In the genomic region with DNA sequence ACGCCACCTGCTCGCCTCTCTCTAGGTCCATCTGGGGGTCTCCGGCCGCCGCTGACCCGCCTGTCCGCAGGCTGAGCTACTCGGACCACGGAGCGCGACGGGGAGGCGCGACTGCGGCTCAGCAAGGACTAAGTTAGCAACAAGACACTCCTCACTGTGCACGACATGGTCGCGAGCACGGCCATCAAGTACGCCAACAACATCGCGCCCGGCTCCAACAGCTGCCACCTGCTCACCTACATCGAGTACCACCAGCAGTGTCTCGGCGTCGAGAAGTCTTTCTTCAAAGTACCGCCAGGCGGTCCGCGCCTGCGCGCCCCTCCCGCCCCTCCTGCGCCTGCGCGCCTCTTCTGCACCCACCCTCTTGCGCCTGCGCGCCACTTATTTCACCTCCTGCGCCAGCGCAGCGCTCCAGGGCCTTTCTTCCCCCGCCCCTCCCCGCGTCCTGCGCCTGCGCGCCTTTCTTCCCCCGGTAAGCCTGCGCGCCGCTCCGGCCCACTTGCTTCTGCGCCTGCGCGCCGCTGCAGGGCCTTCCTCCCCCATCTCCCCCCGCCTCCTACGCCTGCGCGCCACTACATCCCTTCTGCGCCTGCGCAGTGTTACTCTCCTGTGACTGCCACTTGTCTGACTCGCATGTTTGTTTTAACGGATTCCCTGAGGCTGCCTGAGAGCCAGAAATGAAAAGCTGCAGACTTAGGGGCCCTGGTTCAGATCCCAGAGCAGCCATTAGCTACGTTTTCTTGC, we compare ENCODE assay signal across 8 cellular contexts.
DNase-seq lines count a peak whose midpoint lies in the region; ATAC-seq, FAIRE-seq and TF ChIP-seq lines count a peak whose summit lies in the region.

No MANE protein-coding gene starts in this region.

- H3K4me1 ChIP-seq in DOHH2 (ENCODE audit: control insufficient read depth, low read length): peaks cover 33% of the 10 kb centered on the region
- peaks cover 32% of the 10 kb centered on the region for H3K4me1 ChIP-seq in Karpas-422 (ENCODE audit: low read length)
- H3K4me1 ChIP-seq in fibroblast of lung (ENCODE audit: control insufficient read depth, extremely low read depth, insufficient read depth, low read length): no peaks in the 10 kb centered on the region

- ATAC-seq in GM21786 (IDR thresholded peaks at IDR 0.05; ENCODE audit: unreplicated experiment): peak; percentile 67
- peak; percentile 87 to 90 for ATAC-seq in naive B cell (ENCODE audit: low read depth in 2 of 2)
- ATAC-seq in stimulated activated effector memory CD8-positive, alpha-beta T cell treated with anti-CD3 and anti-CD28 coated beads, Interleukin-12 subunit alpha, Interleukin-12 subunit beta, amount 100 ng/mL, for 72 hours: peak; percentile 93

- H4K20me1 ChIP-seq in DOHH2 (ENCODE audit: control insufficient read depth, insufficient read depth, low read depth, low read length): no peaks in the 10 kb centered on the region
- H4K20me1 ChIP-seq in Karpas-422 (ENCODE audit: insufficient read depth, low read depth, low read length): no peaks in the 10 kb centered on the region
- H4K20me1 ChIP-seq in fibroblast of lung (ENCODE audit: control insufficient read depth, extremely low read depth, insufficient read depth, low read length): no peaks in the 10 kb centered on the region

- peaks cover 0 to 8% (median 0%) of the 10 kb centered on the region in 3 donors for H3K27me3 Mint-ChIP-seq in naive B cell

- DNase-seq in Karpas-422 (peak; percentile 99), RCC 7860 (ENCODE audit: low spot score) (peak; percentile 99), fibroblast of lung (ENCODE audit: low read depth in 2 of 2) (peak; percentile 94 to 99), naive B cell (peak; percentile 99)
- DNase-seq in activated T-helper 1 cell treated with anti-CD3 and anti-CD28 coated beads, Interleukin-2, amount 50 U/mL, for 16 hours (ENCODE audit: low read depth in 1 of 2, low spot score in 1 of 2): peak; percentile 99 to 100
- peak; percentile 97 to 99 for DNase-seq in stimulated activated effector memory CD8-positive, alpha-beta T cell treated with anti-CD3 and anti-CD28 coated beads, Interleukin-12 subunit alpha, Interleukin-12 subunit beta, amount 100 ng/mL, for 72 hours (ENCODE audit: low spot score in 2 of 2)

- H3F3A ChIP-seq in DOHH2 (ENCODE audit: control insufficient read depth, insufficient read depth): 0 out of 2 replicates have a peak, but pooled peaks cover 5% of the 10 kb centered on the region

- H3K36me3 ChIP-seq in DOHH2 (ENCODE audit: control insufficient read depth, low read length) (peaks cover 5% of the 10 kb centered on the region; the same call in 1 of the 2 replicates), Karpas-422 (ENCODE audit: insufficient read depth, low read length) (no peaks in the 10 kb centered on the region), fibroblast of lung (ENCODE audit: control insufficient read depth, insufficient read depth, low read length) (no peaks in the 10 kb centered on the region)

- H3K27me3 ChIP-seq in DOHH2 (ENCODE audit: control insufficient read depth, low read length) (no peaks in the 10 kb centered on the region), Karpas-422 (ENCODE audit: low read length) (no peaks in the 10 kb centered on the region), fibroblast of lung (ENCODE audit: control insufficient read depth, insufficient read depth, low read length) (no peaks in the 10 kb centered on the region)

- H3K4me1 Mint-ChIP-seq in naive B cell: peaks cover 13 to 31% (median 20%) of the 10 kb centered on the region in 3 donors
- H3K4me1 Mint-ChIP-seq in stimulated activated effector memory CD8-positive, alpha-beta T cell treated with anti-CD3 and anti-CD28 coated beads, Interleukin-12 subunit alpha, Interleukin-12 subunit beta, amount 100 ng/mL, for 72 hours: peaks cover 20% of the 10 kb centered on the region

- H3K9ac ChIP-seq in Karpas-422 (ENCODE audit: low read length) (peak overlapping the region; percentile 81), fibroblast of lung (ENCODE audit: insufficient read depth, low read length) (peak overlapping the region; percentile 70)

- H3K79me2 ChIP-seq in DOHH2 (ENCODE audit: control insufficient read depth, low read length) (peaks cover 32% of the 10 kb centered on the region), Karpas-422 (ENCODE audit: low read length) (peaks cover 7% of the 10 kb centered on the region), fibroblast of lung (ENCODE audit: control insufficient read depth, insufficient read depth, low read length) (peaks cover 10% of the 10 kb centered on the region)

- H3K4me3 ChIP-seq in DOHH2 (ENCODE audit: low read length) (peak overlapping the region; percentile 99), Karpas-422 (ENCODE audit: low read length) (peak overlapping the region; percentile 80), fibroblast of lung (replicated peaks in 1 of 4; ENCODE audit: control extremely low read depth in 1 of 4, insufficient read depth in 1 of 4, low read depth in 3 of 4, low read length in 4 of 4) (peak overlapping the region; percentile 81 to 98 (median 92))

- H3K9me3 Mint-ChIP-seq in naive B cell: peaks cover 0 to 2% (median 0%) of the 10 kb centered on the region in 7 donors
- H3K9me3 Mint-ChIP-seq in stimulated activated effector memory CD8-positive, alpha-beta T cell treated with anti-CD3 and anti-CD28 coated beads, Interleukin-12 subunit alpha, Interleukin-12 subunit beta, amount 100 ng/mL, for 72 hours: no peaks in the 10 kb centered on the region

- no peaks in the 10 kb centered on the region for H3K36me3 Mint-ChIP-seq in naive B cell
- peaks cover 22% of the 10 kb centered on the region for H3K36me3 Mint-ChIP-seq in stimulated activated effector memory CD8-positive, alpha-beta T cell treated with anti-CD3 and anti-CD28 coated beads, Interleukin-12 subunit alpha, Interleukin-12 subunit beta, amount 100 ng/mL, for 72 hours

- TF ChIP-seq CTCF in DOHH2 (IDR thresholded peaks at IDR 0.05; ENCODE audit: low read depth, low read length, poor library complexity, severe bottlenecking) (no peak), fibroblast of lung (conservative IDR thresholded peaks at IDR 0.05 in 1 of 2, IDR thresholded peaks at IDR 0.05 in 1 of 2; ENCODE audit: low read depth in 1 of 2, low read length in 2 of 2) (peak; percentile 18 to 35)

- peak; percentile 76 for FAIRE-seq in RCC 7860 (lab: Jason Lieb, UNC)

- H3K9me3 ChIP-seq in DOHH2 (ENCODE audit: control insufficient read depth, insufficient read depth, low read length): no peaks in the 10 kb centered on the region
- no peaks in the 10 kb centered on the region for H3K9me3 ChIP-seq in Karpas-422 (ENCODE audit: low read length)
- H3K9me3 ChIP-seq in fibroblast of lung (ENCODE audit: control insufficient read depth, insufficient read depth, low read depth, low read length): no peaks in the 10 kb centered on the region

- no peaks in the 10 kb centered on the region for H3K9me2 ChIP-seq in DOHH2 (replicated peaks; ENCODE audit: control insufficient read depth, low read length)
- H3K9me2 ChIP-seq in Karpas-422 (replicated peaks; ENCODE audit: insufficient read depth, low read length): no peaks in the 10 kb centered on the region

- peak overlapping the region; percentile 71 for H3K27ac ChIP-seq in DOHH2 (ENCODE audit: low read depth, low read length)
- H3K27ac ChIP-seq in Karpas-422 (ENCODE audit: low read length): peak overlapping the region; percentile 44; the same call in 1 of the 2 replicates
- H3K27ac ChIP-seq in fibroblast of lung (ENCODE audit: insufficient read depth, low read length): peak overlapping the region; percentile 50

- peak overlapping the region; percentile 80; the same call in 1 of the 2 replicates for H2AFZ ChIP-seq in Karpas-422 (ENCODE audit: low read length)
- peak overlapping the region; percentile 100 for H2AFZ ChIP-seq in fibroblast of lung (ENCODE audit: low read length)

- peak overlapping the region; percentile 99 for H3K4me2 ChIP-seq in DOHH2 (ENCODE audit: low read length)
- H3K4me2 ChIP-seq in Karpas-422 (ENCODE audit: low read depth, low read length, poor library complexity, severe bottlenecking): peak overlapping the region; percentile 82
- H3K4me2 ChIP-seq in fibroblast of lung (ENCODE audit: extremely low read depth, insufficient read depth, low read length): peak overlapping the region; percentile 99

- H3K27ac Mint-ChIP-seq in naive B cell: peak overlapping the region; percentile 87 to 95 (median 92)
- peak overlapping the region; percentile 97 for H3K27ac Mint-ChIP-seq in stimulated activated effector memory CD8-positive, alpha-beta T cell treated with anti-CD3 and anti-CD28 coated beads, Interleukin-12 subunit alpha, Interleukin-12 subunit beta, amount 100 ng/mL, for 72 hours

- peak overlapping the region; percentile 92 to 99 (median 96) for H3K4me3 Mint-ChIP-seq in naive B cell
- H3K4me3 Mint-ChIP-seq in stimulated activated effector memory CD8-positive, alpha-beta T cell treated with anti-CD3 and anti-CD28 coated beads, Interleukin-12 subunit alpha, Interleukin-12 subunit beta, amount 100 ng/mL, for 72 hours: peak overlapping the region; percentile 100

Comparison
In these comparisons a context has a peak if more than half of its experiments do, and no peak if none do; other contexts are left out.
1. Peak in every context shown above with its lines: DNase-seq, ATAC-seq, H3K4me3 ChIP-seq and H3K27ac ChIP-seq.